ENCODE assay signal across 8 cellular contexts in genomic region chr9:136686794-136687711, GRCh38. TPM values are rescaled to one million over a fixed set of nuclear protein-coding genes. Genes with fewer than 3 reads are reported as not detected.
DNase-seq lines count a peak whose midpoint lies in the region; ATAC-seq and TF ChIP-seq lines count a peak whose summit lies in the region.

Gene AGPAT2, minus strand, starts transcription at chr9:136687457. Its CDS starts 100 bp downstream, at chr9:136687357.

- H3K4me3 Mint-ChIP-seq in glutamatergic neuron (ENCODE audit: unreplicated experiment) = peak within 1 kb of the TSS; percentile 86

- peaks cover 2% of the 10 kb centered on the region for H3K27me3 Mint-ChIP-seq in glutamatergic neuron (ENCODE audit: unreplicated experiment)

- H3K9me3 Mint-ChIP-seq in glutamatergic neuron (ENCODE audit: unreplicated experiment) = no peaks in the 10 kb centered on the region

- under 1% methylated on average over 102 of the region's 106 CpGs for WGBS in HUES64
- under 1% methylated on average over 75 of the region's 106 CpGs for WGBS in prostate gland

- no peak for TF ChIP-seq CTCF in AG04449 (IDR thresholded peaks at IDR 0.05; ENCODE audit: insufficient read depth, low read length, missing control alignments)
- no peak for TF ChIP-seq CTCF in glutamatergic neuron (IDR thresholded peaks at IDR 0.05; ENCODE audit: partially characterized antibody, unreplicated experiment)
- TF ChIP-seq CTCF in prostate gland (IDR thresholded peaks at IDR 0.05) = peak in 1 of 4 experiments; percentile 23

- peak within 1 kb of the TSS; percentile 56 for H3K27ac Mint-ChIP-seq in glutamatergic neuron (ENCODE audit: unreplicated experiment)

- H3K36me3 Mint-ChIP-seq in glutamatergic neuron (ENCODE audit: unreplicated experiment) = no peaks in the 10 kb centered on the region

- H3K4me3 ChIP-seq in AG04449 (ENCODE audit: low read depth, low read length) = peak within 1 kb of the TSS; percentile 70
- peak within 1 kb of the TSS; percentile 70 for H3K4me3 ChIP-seq in HUES64 (ENCODE audit: low read length)
- H3K4me3 ChIP-seq in SJCRH30 = peak within 1 kb of the TSS; percentile 65
- H3K4me3 ChIP-seq in prostate gland = peak within 1 kb of the TSS; percentile 76 to 86

- peak within 1 kb of the TSS; percentile 68; the same call in 1 of the 2 replicates for H3K9ac ChIP-seq in HUES64 (ENCODE audit: low read depth, low read length)

- H3K27ac ChIP-seq in HUES64 (ENCODE audit: low read depth, low read length) (no peak within 1 kb of the TSS; the same call in 1 of the 2 replicates), SJCRH30 (no peak within 1 kb of the TSS), prostate gland (peak within 1 kb of the TSS; percentile 69 to 72)

- ATAC-seq in GM19025 (IDR thresholded peaks at IDR 0.05; ENCODE audit: low read depth, unreplicated experiment) = peak; percentile 72

- H3K36me3 ChIP-seq in HUES64 (ENCODE audit: insufficient read depth, low read length) (no peaks in the 10 kb centered on the region), SJCRH30 (no peaks in the 10 kb centered on the region), prostate gland (no peaks in the 10 kb centered on the region)

- H3K9me3 ChIP-seq in HUES64 (ENCODE audit: insufficient read depth, low read depth, low read length) (no peaks in the 10 kb centered on the region), SJCRH30 (replicated peaks) (no peaks in the 10 kb centered on the region), prostate gland (no peaks in the 10 kb centered on the region)

- TF ChIP-seq POLR2A in prostate gland (IDR thresholded peaks at IDR 0.05) = peak; percentile 78

- CTCF ChIA-PET in AG04449 (lab: Yijun Ruan, JAX) = interaction anchor here (0.6 to 2.9 kb wide), 4 partner anchors 9 to 433 kb away, joined by 3 to 21 read pairs (median 4); no protein-coding TSS in a partner anchor

- intact Hi-C loops in prostate gland (cut with DNase I) = no loop called here

- DNase-seq in AG04449 (ENCODE audit: low read depth, low spot score) (no peak), SJCRH30 (peak; percentile 65 to 75), glutamatergic neuron (peak; percentile 78), prostate gland (ENCODE audit: low spot score) (peak; percentile 76), medulla oblongata (ENCODE audit: extremely low spot score) (no peak)
- peak; percentile 64 for DNase-seq in activated naive CD4-positive, alpha-beta T cell treated with Interleukin-2 at 50 U/mL for 16 hours

- H3K27me3 ChIP-seq in HUES64 (ENCODE audit: insufficient read depth, low read length) (peaks cover 20% of the 10 kb centered on the region), SJCRH30 (peaks cover 32% of the 10 kb centered on the region), prostate gland (replicated peaks; ENCODE audit: insufficient read depth) (no peaks in the 10 kb centered on the region)

- POLR2A ChIA-PET in AG04449 (lab: Yijun Ruan, JAX) = interaction anchor here (0.6 to 1.0 kb wide), 3 partner anchors 11 to 41 kb away, joined by 3 to 8 read pairs (median 3); no protein-coding TSS in a partner anchor

- H3K4me1 Mint-ChIP-seq in glutamatergic neuron (ENCODE audit: low read depth, unreplicated experiment) = peaks cover 13% of the 10 kb centered on the region

- H3K4me1 ChIP-seq in HUES64 (ENCODE audit: insufficient read depth, low read length) (peaks cover 12% of the 10 kb centered on the region; the same call in 1 of the 2 replicates), SJCRH30 (peaks cover 17% of the 10 kb centered on the region), prostate gland (replicated peaks) (peaks cover 10% of the 10 kb centered on the region)

RNA-seq across cellular contexts. Expression of gene AGPAT2, which starts in this region (rescaled TPM):
- 18.1 TPM for polyA plus RNA-seq in HUES64 (2013, experiment 1 of 2)
- polyA plus RNA-seq in HUES64 (2013, experiment 2 of 2) = 19.9 TPM
- total RNA-seq in SJCRH30 (2014; rRNA removed; shearing (Covaris generic)) = 11.2 and 11.8 TPM in 2 replicates
- 72.8 TPM for total RNA-seq in glutamatergic neuron (ENCODE audit: unreplicated experiment)
- total RNA-seq in prostate gland = 10 to 100 TPM; 44.9 to 50.0 TPM

Comparison
In these comparisons a context has a peak if more than half of its experiments do, and no peak if none do; other contexts are left out.
1. DNase-seq: peak in SJCRH30 (2 of 2), activated naive CD4-positive, alpha-beta T cell treated with Interleukin-2 at 50 U/mL for 16 hours (single experiment), glutamatergic neuron (single experiment) and prostate gland (single experiment); none in AG04449 (single experiment) and medulla oblongata (single experiment).
2. H3K27ac ChIP-seq: peak in prostate gland (2 of 2); none in HUES64 (single experiment) and SJCRH30 (single experiment).
3. Peak in every context shown above with its lines, with median percentiles within 50 percentile points of each other: H3K4me3 ChIP-seq.